Comparison of ENCODE assay signal across 14 cellular contexts in genomic region chr2:232432598-232433184, GRCh38. TPM values are rescaled to one million over a fixed set of nuclear protein-coding genes. Genes with fewer than 3 reads are reported as not detected.
DNase-seq lines count a peak whose midpoint lies in the region; ATAC-seq, FAIRE-seq and TF ChIP-seq lines count a peak whose summit lies in the region.
"Had no signal": no experiment of that assay in that cellular context is flagged by ENCODE, and none has a peak within 500 bp of the region (broad histone marks: within the 10 kb centered on the region; RNA-seq: fewer than 3 reads in every experiment).

No MANE protein-coding gene starts in this region.

- H2BK5ac ChIP-seq in H9 (ENCODE audit: insufficient read length, low read length) = no peak overlapping the region

- intact Hi-C loops in HepG2 (cut with micrococcal nuclease; ENCODE audit: unreplicated experiment) = no loop called here

- POLR2A ChIA-PET in WTC11 (lab: Charles Lee) (no interaction called here), HepG2 (lab: Yijun Ruan, JAX) (no interaction called here)

- H2BK20ac ChIP-seq in H9 (ENCODE audit: low read depth, low read length, poor library complexity, severe bottlenecking) = no peak overlapping the region

- H2BK12ac ChIP-seq in H9 (ENCODE audit: insufficient read length, low read depth, low read length) = no peak overlapping the region

- TF ChIP-seq POLR2A in HepG2 (IDR thresholded peaks at IDR 0.05; ENCODE audit: insufficient read depth in 1 of 2, low read depth in 2 of 2, low read length in 2 of 2) = no peak

- H4K20me1 ChIP-seq in BLaER1 (no peaks in the 10 kb centered on the region), H9 (ENCODE audit: control insufficient read depth, insufficient read depth, insufficient read length) (no peaks in the 10 kb centered on the region), HepG2 (ENCODE audit: insufficient read depth, low read length) (no peaks in the 10 kb centered on the region)

- no peak overlapping the region for H2BK120ac ChIP-seq in H9 (ENCODE audit: low read depth, low read length, poor library complexity, severe bottlenecking)

- H3T11ph ChIP-seq in H9 (ENCODE audit: low read length) = no peak overlapping the region

- H3K14ac ChIP-seq in H9 (ENCODE audit: insufficient read depth, low read length) = no peak overlapping the region

- no peak overlapping the region for H3K23ac ChIP-seq in H9 (ENCODE audit: insufficient read length, low read depth, low read length)

- no peaks in the 10 kb centered on the region for H3K79me2 ChIP-seq in H9 (ENCODE audit: insufficient read depth, low read length)
- H3K79me2 ChIP-seq in HepG2 (ENCODE audit: insufficient read depth, low read length) = no peaks in the 10 kb centered on the region

- FAIRE-seq in HepG2 (lab: Jason Lieb, UNC) = no peak

- ATAC-seq in WTC11 (peak; percentile 93), HepG2 (peak; percentile 87), GM21717 (IDR thresholded peaks at IDR 0.05; ENCODE audit: unreplicated experiment) (no peak)
- ATAC-seq: CD8-positive, alpha-beta T cell; T-helper 17 cell had no signal

- no peak overlapping the region for H4K5ac ChIP-seq in H9 (ENCODE audit: insufficient read length, low read depth, low read length)

- TF ChIP-seq EP300 in HepG2 (IDR thresholded peaks at IDR 0.05; ENCODE audit: low read depth in 2 of 2, low read length in 2 of 2) (no peak), HepG2 (CRISPR knock-in tag; IDR thresholded peaks at IDR 0.05; ENCODE audit: borderline replicate concordance) (no peak)

- H4K91ac ChIP-seq in H9 (ENCODE audit: insufficient read length, low read depth, low read length) = no peak overlapping the region

- H3K27me3 Mint-ChIP-seq in H9 (ENCODE audit: low read depth) = no peaks in the 10 kb centered on the region; the same call in none of the 2 replicates
- no peaks in the 10 kb centered on the region; the same call in 1 of the 2 replicates for H3K27me3 Mint-ChIP-seq in WTC11 (ENCODE audit: low read depth)

- no peak overlapping the region for H3K4me3 ChIP-seq in BLaER1
- peak overlapping the region in 1 of 3 experiments; percentile 5; a peak in 1 of 6 replicates for H3K4me3 ChIP-seq in HepG2 (replicated peaks in 1 of 3; ENCODE audit: insufficient read depth in 1 of 3, low read depth in 2 of 3, low read length in 3 of 3)

- H3K9me3 Mint-ChIP-seq in H9 (no peaks in the 10 kb centered on the region), WTC11 (no peaks in the 10 kb centered on the region)
- H3K9me3 Mint-ChIP-seq: CD8-positive, alpha-beta T cell had no signal

- TF ChIP-seq RAD21 in HepG2 (CRISPR knock-in tag; IDR thresholded peaks at IDR 0.05) = no peak

- H3K4me3 Mint-ChIP-seq in H9 (no peak overlapping the region), WTC11 (no peak overlapping the region)
- H3K4me3 Mint-ChIP-seq: CD8-positive, alpha-beta T cell; T-helper 17 cell had no signal

- TF ChIP-seq CTCF in H9 (conservative IDR thresholded peaks at IDR 0.05) = peak; percentile 77
- no peak for TF ChIP-seq CTCF in WTC11 (IDR thresholded peaks at IDR 0.05)
- peak; percentile 62 for TF ChIP-seq CTCF in HepG2 (CRISPR knock-in tag; IDR thresholded peaks at IDR 0.05)

- no peak overlapping the region for H2AFZ ChIP-seq in H9 (ENCODE audit: low read length)
- no peak overlapping the region for H2AFZ ChIP-seq in HepG2 (ENCODE audit: low read length)

- CTCF ChIA-PET in WTC11 (lab: Charles Lee) = interaction anchor here (1.0 to 1.2 kb wide), 3 partner anchors 47 to 97 kb away, joined by 3 to 6 read pairs (median 4); no protein-coding TSS in a partner anchor
- CTCF ChIA-PET in HepG2 (lab: Yijun Ruan, JAX; ENCODE audit: low intra/inter-chr PET ratio, low total read pairs) = no interaction called here

- no peak overlapping the region for H3K56ac ChIP-seq in H9 (ENCODE audit: insufficient read length, low read depth, low read length)

- H2AK5ac ChIP-seq in H9 (ENCODE audit: insufficient read length, low read length) = no peak overlapping the region

- no peak overlapping the region for H3K4ac ChIP-seq in H9 (ENCODE audit: low read depth, low read length)

- H3K9me3 ChIP-seq in BLaER1 = no peaks in the 10 kb centered on the region
- H3K9me3 ChIP-seq in H9 (ENCODE audit: control insufficient read depth, low read depth, low read length) = no peaks in the 10 kb centered on the region
- no peaks in the 10 kb centered on the region for H3K9me3 ChIP-seq in HepG2 (ENCODE audit: low read length)

- H3K36me3 ChIP-seq in BLaER1 (no peaks in the 10 kb centered on the region), HepG2 (replicated peaks in 1 of 2; ENCODE audit: control insufficient read depth in 1 of 2, insufficient read depth in 2 of 2, low read length in 2 of 2) (no peaks in the 10 kb centered on the region)

- no peaks in the 10 kb centered on the region for H3K79me1 ChIP-seq in H9 (ENCODE audit: insufficient read depth, low read depth, low read length, poor library complexity, severe bottlenecking)

- H3K27me3 ChIP-seq in BLaER1 = no peaks in the 10 kb centered on the region
- no peaks in the 10 kb centered on the region; the same call in 1 of the 2 replicates for H3K27me3 ChIP-seq in H9 (ENCODE audit: insufficient read depth, low read length)
- H3K27me3 ChIP-seq in HepG2 (ENCODE audit: control insufficient read depth in 1 of 2, insufficient read depth in 2 of 2, low read length in 2 of 2) = peaks cover 16 to 40% of the 10 kb centered on the region in 2 experiments

- H3K9ac ChIP-seq in BLaER1 (0 out of 2 replicates have a peak overlapping the region, but pooled peaks have one; percentile 48), H9 (ENCODE audit: extremely low read depth, insufficient read length, low read length) (no peak overlapping the region), HepG2 (ENCODE audit: insufficient read depth, low read depth, low read length) (no peak overlapping the region)

- H3K4me1 ChIP-seq in BLaER1 = peaks cover 43% of the 10 kb centered on the region
- no peaks in the 10 kb centered on the region for H3K4me1 ChIP-seq in H9 (ENCODE audit: insufficient read depth, low read length)
- no peaks in the 10 kb centered on the region for H3K4me1 ChIP-seq in HepG2 (ENCODE audit: insufficient read depth, low read length)

- no peak overlapping the region for H3K18ac ChIP-seq in H9 (ENCODE audit: insufficient read length, low read depth, low read length)

- H2BK15ac ChIP-seq in H9 (ENCODE audit: low read depth, low read length) = no peak overlapping the region

- no peaks in the 10 kb centered on the region for H3K23me2 ChIP-seq in H9 (ENCODE audit: insufficient read length, low read depth, low read length, poor library complexity, severe bottlenecking)

- no peaks in the 10 kb centered on the region; a peak in 1 of 7 replicates for H3K36me3 Mint-ChIP-seq in H9 (ENCODE audit: insufficient read depth in 1 of 3, low read depth in 3 of 3)
- no peaks in the 10 kb centered on the region for H3K36me3 Mint-ChIP-seq in WTC11
- H3K36me3 Mint-ChIP-seq: CD8-positive, alpha-beta T cell had no signal

- no peak overlapping the region for H4K8ac ChIP-seq in H9 (replicated peaks; ENCODE audit: insufficient read length, low read depth, low read length)

- peak; percentile 90 for DNase-seq in H9
- peak; percentile 85 for DNase-seq in WTC11 (ENCODE audit: low spot score)
- no peak for DNase-seq in HepG2 (ENCODE audit: low spot score)
- DNase-seq in activated CD4-positive, CD25-positive, alpha-beta regulatory T cell treated with anti-CD3 and anti-CD28 coated beads, Interleukin-2, amount 50 U/mL, for 72 hours = no peak
- no peak for DNase-seq in T-helper 9 cell
- no peak for DNase-seq in NCI-H345 treated with DMSO at 0.1 percent for 48 hours (lab: John Stamatoyannopoulos, UW; ENCODE audit: unreplicated experiment)
- DNase-seq: anterior cingulate cortex; CD8-positive, alpha-beta T cell; NCI-H1417; NK-92 treated with Interleukin-12 subunit alpha and Interleukin-12 subunit beta, amount 100 ng/mL, for 24 hours; T-helper 17 cell had no signal

- no TSS peak for BruUV-seq in HepG2 (replicated peaks; lab: Mats Ljungman, UMichigan)

- H3K4me2 ChIP-seq in BLaER1 (peak overlapping the region; percentile 85), H9 (ENCODE audit: insufficient read depth, insufficient read length, low read length) (no peak overlapping the region), HepG2 (ENCODE audit: low read depth, low read length) (no peak overlapping the region)

- H3K4me1 Mint-ChIP-seq in H9 (peaks cover 10 to 22% of the 10 kb centered on the region in 2 experiments), WTC11 (peaks cover 8% of the 10 kb centered on the region)
- H3K4me1 Mint-ChIP-seq: T-helper 17 cell had no signal

- in situ Hi-C loops in HepG2 (cut with HindIII; ENCODE audit: extremely low pct_ligation_motif_present, low pct_unique_long_range_greater_than_20kb) = no loop called here

- H3K27ac ChIP-seq in BLaER1 = peak overlapping the region; percentile 56
- no peak overlapping the region for H3K27ac ChIP-seq in H9 (ENCODE audit: insufficient read length, low read depth, low read length)
- H3K27ac ChIP-seq in HepG2 (ENCODE audit: extremely low read length, insufficient read depth, low read length) = no peak overlapping the region

- WGBS in H9 (ENCODE audit: extremely low coverage, insufficient read length, low lambda C conversion rate) = no CpG with 5 or more reads among the region's 16 CpGs
- WGBS in HepG2 (ENCODE audit: low lambda C conversion rate) = 29% methylated on average over 10 of the region's 16 CpGs

- H3K27ac Mint-ChIP-seq in H9 (no peak overlapping the region), WTC11 (no peak overlapping the region)
- H3K27ac Mint-ChIP-seq: CD8-positive, alpha-beta T cell; T-helper 17 cell had no signal

RNA-seq across cellular contexts. Expression of gene ALPI, which starts 23.3 kb away (rescaled TPM):
- total RNA-seq in H9 (2021) (not detected in 2 replicates), WTC11 (2021) (not detected in 3 replicates), HepG2 (2016; rRNA removed; fragmentation: Illumina TruSeq; extraction: Trizol) (not detected in 2 replicates)
- not detected in 2 replicates for total RNA-seq in HepG2 (2016; cell fraction: cytosol; rRNA removed; fragmentation: Illumina TruSeq; extraction: Trizol; ENCODE audit: low read depth)
- total RNA-seq in HepG2 (2016; cell fraction: insoluble cytoplasmic fraction; rRNA removed; fragmentation: Illumina TruSeq; extraction: Trizol) = not detected in 2 replicates
- not detected in 2 replicates for total RNA-seq in HepG2 (2016; cell fraction: membrane; rRNA removed; fragmentation: Illumina TruSeq; extraction: Trizol)
- total RNA-seq in HepG2 (2016; cell fraction: nucleus; rRNA removed; fragmentation: Illumina TruSeq; extraction: Trizol) = not detected in 2 replicates
- 0.03 TPM in 1 of 2 replicates, not detected in the other for polyA plus RNA-seq in HepG2 (2011; rRNA removed)
- 0.03 and 0.05 TPM in 2 replicates for polyA plus RNA-seq in HepG2 (2011; cell fraction: cytosol; rRNA removed)
- polyA plus RNA-seq in HepG2 (2011; cell fraction: nucleus; rRNA removed) = 0.07 TPM in 1 of 2 replicates, not detected in the other
- polyA plus RNA-seq in HepG2 (2012) = not detected in 2 replicates
- polyA plus RNA-seq in HepG2 (2016; cell fraction: cytosol; fragmentation: Illumina TruSeq; extraction: Trizol; ENCODE audit: low read depth) = not detected in 2 replicates
- polyA plus RNA-seq in HepG2 (2016; cell fraction: insoluble cytoplasmic fraction; fragmentation: Illumina TruSeq; extraction: Trizol; ENCODE audit: low read depth) = not detected in 2 replicates
- not detected in 2 replicates for polyA plus RNA-seq in HepG2 (2016; cell fraction: membrane; fragmentation: Illumina TruSeq; extraction: Trizol; ENCODE audit: low read depth)
- polyA plus RNA-seq in HepG2 (2016; cell fraction: nucleus; fragmentation: Illumina TruSeq; extraction: Trizol; ENCODE audit: insufficient read depth, low read depth) = not detected in 2 replicates
- polyA minus RNA-seq in HepG2 (2011; rRNA and poly(A)+ RNA removed; ENCODE audit: low replicate concordance) = 0.42 TPM in 1 of 2 replicates, not detected in the other
- polyA minus RNA-seq in HepG2 (2011; cell fraction: cytosol; rRNA and poly(A)+ RNA removed) = not detected in 2 replicates
- polyA minus RNA-seq in HepG2 (2011; cell fraction: nucleus; rRNA and poly(A)+ RNA removed) = not detected in 2 replicates
- total RNA-seq: CD8-positive, alpha-beta T cell; T-helper 17 cell; ureter had no signal

RNA-seq across cellular contexts. Expression of gene ALPG, which starts 26.0 kb away (rescaled TPM):
- 1.3 and 1.4 TPM in 2 replicates for total RNA-seq in H9 (2021)
- total RNA-seq in WTC11 (2021) = 0.94 to 1.3 TPM (median 1.2 TPM) in 3 replicates
- total RNA-seq in HepG2 (2016; rRNA removed; fragmentation: Illumina TruSeq; extraction: Trizol) = not detected in 2 replicates
- not detected in 2 replicates for total RNA-seq in HepG2 (2016; cell fraction: cytosol; rRNA removed; fragmentation: Illumina TruSeq; extraction: Trizol; ENCODE audit: low read depth)
- not detected in 2 replicates for total RNA-seq in HepG2 (2016; cell fraction: insoluble cytoplasmic fraction; rRNA removed; fragmentation: Illumina TruSeq; extraction: Trizol)
- not detected in 2 replicates for total RNA-seq in HepG2 (2016; cell fraction: membrane; rRNA removed; fragmentation: Illumina TruSeq; extraction: Trizol)
- not detected in 2 replicates for total RNA-seq in HepG2 (2016; cell fraction: nucleus; rRNA removed; fragmentation: Illumina TruSeq; extraction: Trizol)
- not detected in 2 replicates for polyA plus RNA-seq in HepG2 (2011; rRNA removed)
- polyA plus RNA-seq in HepG2 (2011; cell fraction: cytosol; rRNA removed) = not detected in 2 replicates
- not detected in 2 replicates for polyA plus RNA-seq in HepG2 (2011; cell fraction: nucleus; rRNA removed)
- polyA plus RNA-seq in HepG2 (2012) = not detected in 2 replicates
- polyA plus RNA-seq in HepG2 (2016; cell fraction: cytosol; fragmentation: Illumina TruSeq; extraction: Trizol; ENCODE audit: low read depth) = not detected in 2 replicates
- not detected in 2 replicates for polyA plus RNA-seq in HepG2 (2016; cell fraction: insoluble cytoplasmic fraction; fragmentation: Illumina TruSeq; extraction: Trizol; ENCODE audit: low read depth)
- not detected in 2 replicates for polyA plus RNA-seq in HepG2 (2016; cell fraction: membrane; fragmentation: Illumina TruSeq; extraction: Trizol; ENCODE audit: low read depth)
- not detected in 2 replicates for polyA plus RNA-seq in HepG2 (2016; cell fraction: nucleus; fragmentation: Illumina TruSeq; extraction: Trizol; ENCODE audit: insufficient read depth, low read depth)
- polyA minus RNA-seq in HepG2 (2011; rRNA and poly(A)+ RNA removed; ENCODE audit: low replicate concordance) = 0.12 TPM in 1 of 2 replicates, not detected in the other
- polyA minus RNA-seq in HepG2 (2011; cell fraction: cytosol; rRNA and poly(A)+ RNA removed) = not detected in 2 replicates
- polyA minus RNA-seq in HepG2 (2011; cell fraction: nucleus; rRNA and poly(A)+ RNA removed) = not detected in 2 replicates
- total RNA-seq: CD8-positive, alpha-beta T cell; T-helper 17 cell; ureter had no signal

RNA-seq across cellular contexts. Expression of gene ALPP, which starts 54.1 kb away (rescaled TPM):
- total RNA-seq in H9 (2021) = 0.15 and 0.20 TPM in 2 replicates
- 0.14 to 0.20 TPM (median 0.14 TPM) in 3 replicates for total RNA-seq in WTC11 (2021)
- not detected in 2 replicates for total RNA-seq in HepG2 (2016; rRNA removed; fragmentation: Illumina TruSeq; extraction: Trizol)
- total RNA-seq in HepG2 (2016; cell fraction: cytosol; rRNA removed; fragmentation: Illumina TruSeq; extraction: Trizol; ENCODE audit: low read depth) = not detected in 2 replicates
- total RNA-seq in HepG2 (2016; cell fraction: insoluble cytoplasmic fraction; rRNA removed; fragmentation: Illumina TruSeq; extraction: Trizol) = not detected in 2 replicates
- not detected in 2 replicates for total RNA-seq in HepG2 (2016; cell fraction: membrane; rRNA removed; fragmentation: Illumina TruSeq; extraction: Trizol)
- total RNA-seq in HepG2 (2016; cell fraction: nucleus; rRNA removed; fragmentation: Illumina TruSeq; extraction: Trizol) = not detected in 2 replicates
- polyA plus RNA-seq in HepG2 (2011; rRNA removed) = not detected in 2 replicates
- not detected in 2 replicates for polyA plus RNA-seq in HepG2 (2011; cell fraction: cytosol; rRNA removed)
- polyA plus RNA-seq in HepG2 (2011; cell fraction: nucleus; rRNA removed) = not detected in 2 replicates
- polyA plus RNA-seq in HepG2 (2012) = not detected in 2 replicates
- not detected in 2 replicates for polyA plus RNA-seq in HepG2 (2016; cell fraction: cytosol; fragmentation: Illumina TruSeq; extraction: Trizol; ENCODE audit: low read depth)
- not detected in 2 replicates for polyA plus RNA-seq in HepG2 (2016; cell fraction: insoluble cytoplasmic fraction; fragmentation: Illumina TruSeq; extraction: Trizol; ENCODE audit: low read depth)
- polyA plus RNA-seq in HepG2 (2016; cell fraction: membrane; fragmentation: Illumina TruSeq; extraction: Trizol; ENCODE audit: low read depth) = not detected in 2 replicates
- not detected in 2 replicates for polyA plus RNA-seq in HepG2 (2016; cell fraction: nucleus; fragmentation: Illumina TruSeq; extraction: Trizol; ENCODE audit: insufficient read depth, low read depth)
- 1.1 TPM in 1 of 2 replicates, not detected in the other for polyA minus RNA-seq in HepG2 (2011; rRNA and poly(A)+ RNA removed; ENCODE audit: low replicate concordance)
- polyA minus RNA-seq in HepG2 (2011; cell fraction: cytosol; rRNA and poly(A)+ RNA removed) = not detected in 2 replicates
- not detected in 2 replicates for polyA minus RNA-seq in HepG2 (2011; cell fraction: nucleus; rRNA and poly(A)+ RNA removed)
- total RNA-seq: CD8-positive, alpha-beta T cell; ureter had no signal

RNA-seq across cellular contexts. Expression of gene ECEL1, which starts 54.9 kb away (rescaled TPM):
- total RNA-seq in H9 (2021) (8.2 and 8.4 TPM in 2 replicates), WTC11 (2021) (21.4 to 23.3 TPM (median 21.9 TPM) in 3 replicates), HepG2 (2016; rRNA removed; fragmentation: Illumina TruSeq; extraction: Trizol) (not detected in 2 replicates)
- total RNA-seq in HepG2 (2016; cell fraction: cytosol; rRNA removed; fragmentation: Illumina TruSeq; extraction: Trizol; ENCODE audit: low read depth) = not detected in 2 replicates
- not detected in 2 replicates for total RNA-seq in HepG2 (2016; cell fraction: insoluble cytoplasmic fraction; rRNA removed; fragmentation: Illumina TruSeq; extraction: Trizol)
- not detected in 2 replicates for total RNA-seq in HepG2 (2016; cell fraction: membrane; rRNA removed; fragmentation: Illumina TruSeq; extraction: Trizol)
- not detected in 2 replicates for total RNA-seq in HepG2 (2016; cell fraction: nucleus; rRNA removed; fragmentation: Illumina TruSeq; extraction: Trizol)
- not detected in 2 replicates for polyA plus RNA-seq in HepG2 (2011; rRNA removed)
- polyA plus RNA-seq in HepG2 (2011; cell fraction: cytosol; rRNA removed) = 0.06 TPM in 1 of 2 replicates, not detected in the other
- 0.05 TPM in 1 of 2 replicates, not detected in the other for polyA plus RNA-seq in HepG2 (2011; cell fraction: nucleus; rRNA removed)
- not detected in 2 replicates for polyA plus RNA-seq in HepG2 (2012)
- polyA plus RNA-seq in HepG2 (2016; cell fraction: cytosol; fragmentation: Illumina TruSeq; extraction: Trizol; ENCODE audit: low read depth) = not detected in 2 replicates
- polyA plus RNA-seq in HepG2 (2016; cell fraction: insoluble cytoplasmic fraction; fragmentation: Illumina TruSeq; extraction: Trizol; ENCODE audit: low read depth) = not detected in 2 replicates
- not detected in 2 replicates for polyA plus RNA-seq in HepG2 (2016; cell fraction: membrane; fragmentation: Illumina TruSeq; extraction: Trizol; ENCODE audit: low read depth)
- not detected in 2 replicates for polyA plus RNA-seq in HepG2 (2016; cell fraction: nucleus; fragmentation: Illumina TruSeq; extraction: Trizol; ENCODE audit: insufficient read depth, low read depth)
- polyA minus RNA-seq in HepG2 (2011; rRNA and poly(A)+ RNA removed; ENCODE audit: low replicate concordance) = not detected in 2 replicates
- not detected in 2 replicates for polyA minus RNA-seq in HepG2 (2011; cell fraction: cytosol; rRNA and poly(A)+ RNA removed)
- polyA minus RNA-seq in HepG2 (2011; cell fraction: nucleus; rRNA and poly(A)+ RNA removed) = not detected in 2 replicates
- total RNA-seq: CD8-positive, alpha-beta T cell; T-helper 17 cell had no signal

Comparison
In these comparisons a context has a peak if more than half of its experiments do, and no peak if none do; other contexts are left out.
1. DNase-seq: peak in H9 (single experiment) and WTC11 (single experiment); none in HepG2 (single experiment), activated CD4-positive, CD25-positive, alpha-beta regulatory T cell treated with anti-CD3 and anti-CD28 coated beads, Interleukin-2, amount 50 U/mL, for 72 hours (single experiment), T-helper 9 cell (single experiment) and NCI-H345 treated with DMSO at 0.1 percent for 48 hours (single experiment).